Comparison of ENCODE assay signal across 9 cellular contexts in the genomic region with DNA sequence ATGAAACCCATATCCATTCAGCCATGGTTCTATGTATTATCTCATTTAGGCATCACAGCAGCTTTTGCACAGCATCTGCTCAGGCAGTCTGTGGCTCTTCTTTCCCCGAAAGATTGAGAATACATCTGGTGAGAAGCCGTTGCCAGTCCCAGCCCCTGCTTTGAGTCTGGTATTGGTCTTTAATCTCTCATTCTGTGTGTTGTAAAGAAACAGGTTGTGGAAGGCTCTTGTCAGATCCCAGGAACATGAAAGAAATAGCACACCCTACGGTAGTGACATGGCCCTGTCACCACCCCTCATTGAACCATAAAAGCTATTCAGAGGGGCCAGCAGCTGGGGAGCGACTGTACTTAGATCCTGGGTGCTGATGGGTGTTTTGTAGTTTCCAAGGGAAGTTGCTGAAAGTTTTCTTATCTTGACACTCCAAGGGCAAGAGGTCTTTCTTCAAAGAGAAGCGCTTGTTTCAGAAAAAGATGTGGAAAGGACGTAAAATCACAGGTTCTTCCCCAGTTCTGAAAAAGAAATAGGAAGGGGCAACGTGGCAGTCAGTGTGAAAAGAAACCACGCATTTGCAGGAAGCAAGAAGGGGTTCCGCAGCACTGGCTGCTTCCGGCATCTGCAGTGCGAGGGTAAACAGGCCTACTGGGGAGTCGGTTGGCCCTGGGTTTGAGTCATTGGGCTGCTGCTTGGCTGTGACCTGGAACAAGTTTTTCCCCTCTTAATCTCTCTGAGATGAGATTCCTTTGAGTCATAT.
DNase-seq lines count a peak whose midpoint lies in the region; ATAC-seq and TF ChIP-seq lines count a peak whose summit lies in the region.
"Had no signal": no experiment of that assay in that cellular context is flagged by ENCODE, and none has a peak within 500 bp of the region (broad histone marks: within the 10 kb centered on the region; RNA-seq: fewer than 3 reads in every experiment).

No MANE protein-coding gene starts in this region.

- ATAC-seq in HG03159 (IDR thresholded peaks at IDR 0.05; ENCODE audit: unreplicated experiment) (no peak), GM21390 (IDR thresholded peaks at IDR 0.05; ENCODE audit: unreplicated experiment) (no peak)

- no peaks in the 10 kb centered on the region for H3K27me3 ChIP-seq in WERI-Rb-1 (ENCODE audit: insufficient read depth, low read depth, severe bottlenecking)

- DNase-seq in GDM1 (lab: John Stamatoyannopoulos, UW), result peak; percentile 78
- peak; percentile 51 for DNase-seq in activated CD4-positive, alpha-beta T cell treated with anti-CD3 and anti-CD28 coated beads for 1 hour
- DNase-seq in coronary artery (ENCODE audit: low spot score), result no peak
- peak; percentile 58 to 64 for DNase-seq in stimulated activated CD4-positive, alpha-beta T cell treated with anti-CD3 and anti-CD28 coated beads, Interleukin-1b, Interleukin-23, amount 100 ng/mL, for 4 hours (ENCODE audit: low read depth in 2 of 2)
- no peak for DNase-seq in WERI-Rb-1
- no peak for DNase-seq in COR-L47 (lab: John Stamatoyannopoulos, UW)
- DNase-seq: NCI-H524 had no signal

- H3K4me3 ChIP-seq in coronary artery, result no peak overlapping the region
- H3K4me3 ChIP-seq in WERI-Rb-1 (ENCODE audit: low read depth, low read length), result no peak overlapping the region

- H3K9me3 ChIP-seq in WERI-Rb-1 (ENCODE audit: severe bottlenecking), result no peaks in the 10 kb centered on the region

- H3K27ac ChIP-seq in coronary artery (peak overlapping the region; percentile 51 to 85), WERI-Rb-1 (no peak overlapping the region)

- H3K36me3 ChIP-seq in WERI-Rb-1, result no peaks in the 10 kb centered on the region

- TF ChIP-seq CTCF in coronary artery (IDR thresholded peaks at IDR 0.05), result no peak
- TF ChIP-seq CTCF in WERI-Rb-1 (IDR thresholded peaks at IDR 0.05; ENCODE audit: low read depth, low read length), result no peak

Comparison
In these comparisons a context has a peak if more than half of its experiments do, and no peak if none do; other contexts are left out.
1. DNase-seq: peak in GDM1 (single experiment), activated CD4-positive, alpha-beta T cell treated with anti-CD3 and anti-CD28 coated beads for 1 hour (single experiment) and stimulated activated CD4-positive, alpha-beta T cell treated with anti-CD3 and anti-CD28 coated beads, Interleukin-1b, Interleukin-23, amount 100 ng/mL, for 4 hours (2 of 2); none in coronary artery (single experiment), WERI-Rb-1 (single experiment) and COR-L47 (single experiment).